8 cellular contexts compared by ENCODE assay signal in the genomic region with DNA sequence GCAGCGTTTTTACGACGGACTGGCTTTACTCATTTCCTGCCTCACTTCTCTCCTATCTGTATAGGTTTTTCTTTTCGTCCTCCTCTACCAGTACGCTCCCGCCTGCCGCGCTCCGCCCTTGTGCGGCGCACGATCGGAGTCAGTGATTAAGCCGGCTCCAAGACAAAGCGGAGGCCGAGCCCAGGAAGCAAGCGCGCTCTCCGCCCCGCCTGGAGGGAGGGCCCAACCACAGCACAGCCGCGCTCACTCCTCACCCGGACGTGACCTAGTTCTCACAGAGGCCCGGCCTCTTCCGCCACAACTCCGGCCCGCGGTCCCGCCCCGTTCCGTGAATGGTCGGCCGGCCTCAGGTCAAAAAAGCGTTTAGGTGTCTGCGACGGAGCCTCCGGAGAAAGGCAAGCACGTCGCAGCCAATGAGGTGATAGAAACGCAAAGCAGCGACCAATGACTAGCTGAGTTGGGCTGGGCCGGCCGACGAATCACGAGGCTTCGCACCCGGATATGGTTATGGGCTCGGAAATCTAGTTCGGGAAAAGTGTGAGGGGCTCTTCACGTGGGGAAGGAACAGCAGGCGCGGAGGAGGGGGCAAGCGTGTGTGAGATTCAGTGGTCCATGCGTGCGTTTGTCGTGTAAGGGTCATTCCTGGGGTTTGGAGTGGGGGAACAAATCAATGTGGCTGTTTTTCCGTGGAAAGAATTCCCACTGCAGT. TPM values are rescaled to one million over a fixed set of nuclear protein-coding genes. Genes with fewer than 3 reads are reported as not detected.
DNase-seq lines count a peak whose midpoint lies in the region; ATAC-seq and TF ChIP-seq lines count a peak whose summit lies in the region.

A gene with protein sequence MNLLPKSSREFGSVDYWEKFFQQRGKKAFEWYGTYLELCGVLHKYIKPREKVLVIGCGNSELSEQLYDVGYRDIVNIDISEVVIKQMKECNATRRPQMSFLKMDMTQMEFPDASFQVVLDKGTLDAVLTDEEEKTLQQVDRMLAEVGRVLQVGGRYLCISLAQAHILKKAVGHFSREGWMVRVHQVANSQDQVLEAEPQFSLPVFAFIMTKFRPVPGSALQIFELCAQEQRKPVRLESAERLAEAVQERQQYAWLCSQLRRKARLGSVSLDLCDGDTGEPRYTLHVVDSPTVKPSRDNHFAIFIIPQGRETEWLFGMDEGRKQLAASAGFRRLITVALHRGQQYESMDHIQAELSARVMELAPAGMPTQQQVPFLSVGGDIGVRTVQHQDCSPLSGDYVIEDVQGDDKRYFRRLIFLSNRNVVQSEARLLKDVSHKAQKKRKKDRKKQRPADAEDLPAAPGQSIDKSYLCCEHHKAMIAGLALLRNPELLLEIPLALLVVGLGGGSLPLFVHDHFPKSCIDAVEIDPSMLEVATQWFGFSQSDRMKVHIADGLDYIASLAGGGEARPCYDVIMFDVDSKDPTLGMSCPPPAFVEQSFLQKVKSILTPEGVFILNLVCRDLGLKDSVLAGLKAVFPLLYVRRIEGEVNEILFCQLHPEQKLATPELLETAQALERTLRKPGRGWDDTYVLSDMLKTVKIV (plus strand): TSS at position 494 of the 709 bp plus-strand sequence. CDS start 308 bp downstream, outside the sequence.

- CTCF ChIA-PET in CD8-positive, alpha-beta memory T cell (lab: Charles Lee): interaction anchor here (1.0 to 1.6 kb wide), 5 partner anchors 18 to 137 kb away, joined by 3 to 7 read pairs (median 5); no protein-coding TSS in a partner anchor

- no peaks in the 10 kb centered on the region for H3K9me3 Mint-ChIP-seq in CD8-positive, alpha-beta memory T cell

- DNase-seq in CD8-positive, alpha-beta memory T cell: peak; percentile 96 to 99 (median 99)
- DNase-seq in HS-5 (ENCODE audit: low read depth) (peak; percentile 91), lower lobe of right lung (peak; percentile 100)
- DNase-seq in NK-92 treated with Interleukin-12 subunit alpha and Interleukin-12 subunit beta, amount 100 ng/mL, for 24 hours (lab: John Stamatoyannopoulos, UW): peak; percentile 98
- DNase-seq in activated CD8-positive, alpha-beta memory T cell treated with anti-CD3 and anti-CD28 coated beads for 24 hours: peak; percentile 97
- peak; percentile 97 for DNase-seq in effector CD4-positive, alpha-beta T cell
- DNase-seq in stimulated activated CD4-positive, alpha-beta T cell treated with anti-CD3 and anti-CD28 coated beads, TNF-alpha, amount 100 ng/mL, for 24 hours (ENCODE audit: low read depth in 3 of 3): peak; percentile 94 to 98 (median 97)

- peaks cover 39 to 62% (median 59%) of the 10 kb centered on the region in 3 donors for H3K4me1 Mint-ChIP-seq in CD8-positive, alpha-beta memory T cell

- H3K36me3 Mint-ChIP-seq in CD8-positive, alpha-beta memory T cell: peaks cover 4 to 41% (median 10%) of the 10 kb centered on the region in 3 donors

- H3K27me3 Mint-ChIP-seq in CD8-positive, alpha-beta memory T cell: peaks cover 0 to 6% of the 10 kb centered on the region in 2 donors

- H3K4me3 ChIP-seq in CD8-positive, alpha-beta memory T cell (ENCODE audit: low read length): peak within 1 kb of the TSS; percentile 79
- peak within 1 kb of the TSS; percentile 64 for H3K4me3 ChIP-seq in lower lobe of right lung

- peak within 1 kb of the TSS; percentile 72 for H3K27ac ChIP-seq in CD8-positive, alpha-beta memory T cell (ENCODE audit: low read depth, low read length)
- H3K27ac ChIP-seq in lower lobe of right lung: peak within 1 kb of the TSS; percentile 85

- POLR2A ChIA-PET in CD8-positive, alpha-beta memory T cell (lab: Charles Lee): interaction anchor here (0.5 to 3.5 kb wide), 7 partner anchors 39 to 296 kb away, joined by 3 to 40 read pairs (median 4); a partner anchor contains a TSS

- intact Hi-C loops in lower lobe of right lung (cut with DNase I): no loop called here

- peaks cover 52% of the 10 kb centered on the region for H3K4me1 ChIP-seq in CD8-positive, alpha-beta memory T cell (ENCODE audit: insufficient read depth, low read length)
- peaks cover 43% of the 10 kb centered on the region for H3K4me1 ChIP-seq in lower lobe of right lung

- peak within 1 kb of the TSS; percentile 72 to 99 (median 96) for H3K27ac Mint-ChIP-seq in CD8-positive, alpha-beta memory T cell

- no peak for TF ChIP-seq CTCF in lower lobe of right lung (IDR thresholded peaks at IDR 0.05)

- H3K9me3 ChIP-seq in CD8-positive, alpha-beta memory T cell (ENCODE audit: low read length): no peaks in the 10 kb centered on the region
- no peaks in the 10 kb centered on the region for H3K9me3 ChIP-seq in lower lobe of right lung

- peak within 1 kb of the TSS; percentile 89 to 99 (median 95) for H3K4me3 Mint-ChIP-seq in CD8-positive, alpha-beta memory T cell

- ATAC-seq in GM19468 (IDR thresholded peaks at IDR 0.05; ENCODE audit: extremely low read depth, unreplicated experiment) (peak; percentile 97), lower lobe of right lung (peak; percentile 100)

- peaks cover 7% of the 10 kb centered on the region for H3K36me3 ChIP-seq in CD8-positive, alpha-beta memory T cell (ENCODE audit: insufficient read depth, low read length)
- H3K36me3 ChIP-seq in lower lobe of right lung: peaks cover 20% of the 10 kb centered on the region

- no peaks in the 10 kb centered on the region for H3K27me3 ChIP-seq in CD8-positive, alpha-beta memory T cell (ENCODE audit: insufficient read depth, low read length, poor library complexity, severe bottlenecking)
- H3K27me3 ChIP-seq in lower lobe of right lung (ENCODE audit: low read depth): no peaks in the 10 kb centered on the region

RNA-seq across cellular contexts. Expression of the gene that starts here (rescaled TPM):
- 10 to 100 TPM; 63.7 to 65.8 TPM for total RNA-seq in CD8-positive, alpha-beta memory T cell
- 35.1 TPM for polyA plus RNA-seq in CD8-positive, alpha-beta memory T cell
- total RNA-seq in lower lobe of right lung: 25.1 TPM

Comparison
In these comparisons a context has a peak if more than half of its experiments do, and no peak if none do; other contexts are left out.
1. Peak in every context shown above with its lines: DNase-seq, ATAC-seq, H3K4me3 ChIP-seq and H3K27ac ChIP-seq.